In genomic region chr10:3165196-3165595, GRCh38 we compare ENCODE assay signal across 29 cellular contexts.
"Had no signal": no experiment of that assay in that cellular context is flagged by ENCODE, and none has a peak within 500 bp of the region (broad histone marks: within the 10 kb centered on the region; RNA-seq: fewer than 3 reads in every experiment).

No MANE protein-coding gene starts in this region.

- H3K9me3 ChIP-seq: heart right ventricle, left lung, lower lobe of right lung, pancreas, prostate gland, stomach, testis, thyroid gland, upper lobe of right lung had no signal

- ATAC-seq: heart right ventricle; left cardiac atrium; left lung; lower lobe of right lung; natural killer cell; pancreas; sciatic nerve; stimulated activated naive B cell treated with anti-CD40 and anti-IgM and Interleukin-4, amounts not matched to agents 10 μg/mL and 1 μg/mL and 100 μg/mL, for 72 hours; stimulated activated naive CD8-positive, alpha-beta T cell treated with anti-CD3 and anti-CD28 coated beads, Interleukin-15, Interleukin-2, amounts not matched to agents 100 U/mL and 50 U/mL, for 24 hours; upper lobe of right lung had no signal

- H3K27me3 ChIP-seq: heart right ventricle, hepatocyte, left lung, pancreas, stomach, testis, thyroid gland, upper lobe of right lung had no signal

- DNase-seq: heart right ventricle; kidney; left cardiac atrium; left lung; lower lobe of right lung; mammary epithelial cell; mesenchymal stem cell; naive B cell; natural killer cell; nucleus accumbens; pancreas; stimulated activated CD4-positive, alpha-beta T cell treated with anti-CD3 and anti-CD28 coated beads, Interleukin-12 subunit alpha, Interleukin-12 subunit beta, amount 100 ng/mL, for 4 hours; stimulated activated CD4-positive, alpha-beta T cell treated with anti-CD3 and anti-CD28 coated beads, Interleukin-15, amount 100 ng/mL, for 24 hours; stimulated activated CD4-positive, alpha-beta T cell treated with anti-CD3 and anti-CD28 coated beads, Interleukin-2, amount 100 ng/mL, for 24 hours; stimulated activated CD4-positive, alpha-beta T cell treated with anti-CD3 and anti-CD28 coated beads, Interleukin-4, amount 100 ng/mL, for 1 hour; stimulated activated naive B cell treated with anti-CD40 and anti-IgM and Interleukin-4, amounts not matched to agents 10 μg/mL and 1 μg/mL and 100 μg/mL, for 72 hours; stimulated activated naive CD8-positive, alpha-beta T cell treated with anti-CD3 and anti-CD28 coated beads, Interleukin-15, Interleukin-2, amounts not matched to agents 100 U/mL and 50 U/mL, for 24 hours; stomach; testis; thyroid gland; trophoblast cell; upper lobe of right lung had no signal

- H3K4me3 ChIP-seq: heart right ventricle, hepatocyte, left lung, lower lobe of right lung, pancreas, prostate gland, skin epidermis, stomach, testis, thyroid gland, upper lobe of right lung had no signal

- H3K4me3 Mint-ChIP-seq: natural killer cell; neural crest cell; stimulated activated naive B cell treated with anti-CD40 and anti-IgM and Interleukin-4, amounts not matched to agents 10 μg/mL and 1 μg/mL and 100 μg/mL, for 72 hours had no signal

- H3K27ac Mint-ChIP-seq: naive B cell; natural killer cell; stimulated activated naive B cell treated with anti-CD40 and anti-IgM and Interleukin-4, amounts not matched to agents 10 μg/mL and 1 μg/mL and 100 μg/mL, for 72 hours had no signal

- H3K4me2 ChIP-seq: hepatocyte had no signal

- H3K27me3 Mint-ChIP-seq: naive B cell; stimulated activated naive B cell treated with anti-CD40 and anti-IgM and Interleukin-4, amounts not matched to agents 10 μg/mL and 1 μg/mL and 100 μg/mL, for 72 hours had no signal

- H3K9me3 Mint-ChIP-seq: naive B cell, natural killer cell, neural crest cell had no signal

- H3K4me1 ChIP-seq: heart right ventricle, left lung, lower lobe of right lung, prostate gland, stomach, thyroid gland, upper lobe of right lung had no signal

- H3K27ac ChIP-seq: heart right ventricle, hepatocyte, left lung, lower lobe of right lung, pancreas, prostate gland, skin epidermis, stomach, testis, thyroid gland, upper lobe of right lung had no signal

- H2AFZ ChIP-seq: hepatocyte had no signal

- FAIRE-seq: islet of Langerhans, kidney, pancreas, urothelium cell line had no signal
